Comparison of ENCODE assay signal across 24 cellular contexts in genomic region chr1:93313026-93313425, GRCh38.
"Had no signal": no experiment of that assay in that cellular context is flagged by ENCODE, and none has a peak within 500 bp of the region (broad histone marks: within the 10 kb centered on the region; RNA-seq: fewer than 3 reads in every experiment).

No MANE protein-coding gene starts in this region.

- H3K27ac ChIP-seq: dorsolateral prefrontal cortex, heart right ventricle, lower lobe of right lung, prostate gland, right atrium auricular region, stomach, tibial artery, upper lobe of left lung had no signal

- DNase-seq: dorsolateral prefrontal cortex; effector CD4-positive, alpha-beta T cell; foreskin melanocyte; glutamatergic neuron; heart right ventricle; hippocampal formation; islet precursor cell; kidney glomerular epithelial cell; left colon; left ventricle myocardium superior; lower lobe of right lung; naive thymus-derived CD8-positive, alpha-beta T cell; nephron progenitor cell; nucleus accumbens; stimulated activated CD4-positive, alpha-beta T cell treated with anti-CD3 and anti-CD28 coated beads, Interleukin-2, amount 100 ng/mL, for 24 hours; stimulated activated CD4-positive, alpha-beta T cell treated with anti-CD3 and anti-CD28 coated beads, Interleukin-4, amount 100 ng/mL, for 24 hours; stimulated activated naive CD4-positive, alpha-beta T cell treated with Interleukin-2 at 50 U/mL for 16 hours; stomach; tibial artery; upper lobe of left lung had no signal

- FAIRE-seq: colon, urothelium cell line had no signal

- H3K4me3 ChIP-seq: dorsolateral prefrontal cortex, heart right ventricle, lower lobe of right lung, prostate gland, right atrium auricular region, stomach, tibial artery, upper lobe of left lung had no signal
